Comparison of ENCODE assay signal across 2 cellular contexts in the genomic region with DNA sequence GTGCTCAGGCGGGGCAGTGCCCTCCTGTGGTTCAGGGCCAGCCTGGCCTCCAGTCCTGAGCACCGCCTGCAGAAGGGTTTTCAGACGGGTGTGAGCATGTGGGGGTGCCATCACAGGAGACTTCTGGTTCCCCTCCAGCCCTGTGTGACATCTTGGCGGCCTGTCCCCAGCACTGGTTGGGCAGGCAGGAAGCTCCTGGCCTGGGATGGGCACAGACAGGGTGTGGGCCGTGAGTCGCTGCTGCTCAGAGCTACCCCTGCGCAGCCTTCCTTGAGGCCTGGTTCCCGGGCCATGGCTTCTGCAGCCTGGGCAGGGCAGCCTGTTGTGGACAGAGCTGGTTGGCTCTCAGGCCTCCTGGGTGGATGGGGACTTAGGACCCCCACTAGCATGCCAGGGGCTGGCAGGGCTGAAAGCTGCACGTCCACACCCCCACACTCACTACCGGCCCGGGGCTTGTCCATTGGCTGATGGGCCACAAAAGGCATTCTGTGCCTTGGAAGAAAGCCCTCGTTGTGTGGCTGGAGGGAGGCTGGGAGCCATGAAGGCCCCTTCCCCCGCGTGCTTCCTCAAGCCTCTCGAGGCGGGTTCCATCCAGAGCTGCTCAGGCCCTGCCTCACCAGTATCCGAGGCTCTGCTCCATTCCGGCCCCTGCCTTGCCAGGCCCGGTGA.
TF ChIP-seq lines count a peak whose summit lies in the region.

No MANE protein-coding gene starts in this region.

TF ChIP-seq in IMR-90, 13 proteins besides CTCF, POLR2A, EP300 and RAD21 (continued from another document):
- TF ChIP-seq, protein P1, sequence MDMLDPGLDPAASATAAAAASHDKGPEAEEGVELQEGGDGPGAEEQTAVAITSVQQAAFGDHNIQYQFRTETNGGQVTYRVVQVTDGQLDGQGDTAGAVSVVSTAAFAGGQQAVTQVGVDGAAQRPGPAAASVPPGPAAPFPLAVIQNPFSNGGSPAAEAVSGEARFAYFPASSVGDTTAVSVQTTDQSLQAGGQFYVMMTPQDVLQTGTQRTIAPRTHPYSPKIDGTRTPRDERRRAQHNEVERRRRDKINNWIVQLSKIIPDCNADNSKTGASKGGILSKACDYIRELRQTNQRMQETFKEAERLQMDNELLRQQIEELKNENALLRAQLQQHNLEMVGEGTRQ (IDR thresholded peaks at IDR 0.05; ENCODE audit: low read depth, low read length), result no peak
- TF ChIP-seq RCOR1 (IDR thresholded peaks at IDR 0.05; ENCODE audit: insufficient replicate concordance, low read length) (no peak), RFX5 (IDR thresholded peaks at IDR 0.05; ENCODE audit: low read depth, low read length) (no peak)

TF ChIP-seq in liver, 16 proteins besides CTCF, POLR2A, EP300 and RAD21 (continued from another document):
- TF ChIP-seq, protein P2, sequence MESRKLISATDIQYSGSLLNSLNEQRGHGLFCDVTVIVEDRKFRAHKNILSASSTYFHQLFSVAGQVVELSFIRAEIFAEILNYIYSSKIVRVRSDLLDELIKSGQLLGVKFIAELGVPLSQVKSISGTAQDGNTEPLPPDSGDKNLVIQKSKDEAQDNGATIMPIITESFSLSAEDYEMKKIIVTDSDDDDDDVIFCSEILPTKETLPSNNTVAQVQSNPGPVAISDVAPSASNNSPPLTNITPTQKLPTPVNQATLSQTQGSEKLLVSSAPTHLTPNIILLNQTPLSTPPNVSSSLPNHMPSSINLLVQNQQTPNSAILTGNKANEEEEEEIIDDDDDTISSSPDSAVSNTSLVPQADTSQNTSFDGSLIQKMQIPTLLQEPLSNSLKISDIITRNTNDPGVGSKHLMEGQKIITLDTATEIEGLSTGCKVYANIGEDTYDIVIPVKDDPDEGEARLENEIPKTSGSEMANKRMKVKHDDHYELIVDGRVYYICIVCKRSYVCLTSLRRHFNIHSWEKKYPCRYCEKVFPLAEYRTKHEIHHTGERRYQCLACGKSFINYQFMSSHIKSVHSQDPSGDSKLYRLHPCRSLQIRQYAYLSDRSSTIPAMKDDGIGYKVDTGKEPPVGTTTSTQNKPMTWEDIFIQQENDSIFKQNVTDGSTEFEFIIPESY (IDR thresholded peaks at IDR 0.05), result no peak
- no peak for TF ChIP-seq SP1 (IDR thresholded peaks at IDR 0.05)
- TF ChIP-seq, protein P3, sequence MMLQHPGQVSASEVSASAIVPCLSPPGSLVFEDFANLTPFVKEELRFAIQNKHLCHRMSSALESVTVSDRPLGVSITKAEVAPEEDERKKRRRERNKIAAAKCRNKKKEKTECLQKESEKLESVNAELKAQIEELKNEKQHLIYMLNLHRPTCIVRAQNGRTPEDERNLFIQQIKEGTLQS (IDR thresholded peaks at IDR 0.05), result no peak
- no peak for TF ChIP-seq HNF4A (conservative IDR thresholded peaks at IDR 0.05)
- no peak for TF ChIP-seq EGR1 (IDR thresholded peaks at IDR 0.05; ENCODE audit: low read depth in 2 of 2)
- TF ChIP-seq JUND (IDR thresholded peaks at IDR 0.05), result no peak
- TF ChIP-seq TAF1 (conservative IDR thresholded peaks at IDR 0.05), result no peak
- TF ChIP-seq RXRA (IDR thresholded peaks at IDR 0.05), result no peak
